ENCODE assay signal across 8 cellular contexts in genomic region chr14:55438066-55438683, GRCh38. TPM values are rescaled to one million over a fixed set of nuclear protein-coding genes. Genes with fewer than 3 reads are reported as not detected.
DNase-seq lines count a peak whose midpoint lies in the region; ATAC-seq, FAIRE-seq and TF ChIP-seq lines count a peak whose summit lies in the region.

No MANE protein-coding gene starts in this region.

- no peaks in the 10 kb centered on the region for H3K79me2 ChIP-seq in mammary epithelial cell (ENCODE audit: insufficient read depth, low read length)

- no TSS peak for BruUV-seq in mammary epithelial cell (replicated peaks; lab: Mats Ljungman, UMichigan)

- no peaks in the 10 kb centered on the region for H3K27me3 ChIP-seq in mammary epithelial cell (ENCODE audit: insufficient read depth, low read length)

- in situ Hi-C loops in mammary epithelial cell (cut with MboI; ENCODE audit: low sequenced_read_pairs in 2 of 2): loop anchor here (10.0 to 25.0 kb wide), 2 partner anchors 1037 to 1049 kb away; no protein-coding TSS in a partner anchor

- intact Hi-C loops in mammary epithelial cell (cut with micrococcal nuclease): loop anchor here (1.0 to 2.0 kb wide), 4 partner anchors 269 to 1049 kb away; no protein-coding TSS in a partner anchor

- TF ChIP-seq CTCF in D721Med (IDR thresholded peaks at IDR 0.05; ENCODE audit: insufficient read depth, missing control alignments) (peak; percentile 67), mammary epithelial cell (conservative IDR thresholded peaks at IDR 0.05 in 1 of 2, IDR thresholded peaks at IDR 0.05 in 1 of 2; ENCODE audit: extremely low read depth in 1 of 2, insufficient read depth in 1 of 2, low read depth in 1 of 2, low read length in 2 of 2) (peak; percentile 67 to 70)

- H4K20me1 ChIP-seq in mammary epithelial cell (ENCODE audit: insufficient read depth, low read length): no peaks in the 10 kb centered on the region

- H3K4me3 ChIP-seq in mammary epithelial cell (replicated peaks in 1 of 3; ENCODE audit: insufficient read depth in 1 of 3, low read depth in 2 of 3, low read length in 3 of 3): no peak overlapping the region

- no peaks in the 10 kb centered on the region for H3K4me1 ChIP-seq in mammary epithelial cell (ENCODE audit: insufficient read depth, low read length)

- 40% methylated on average over 10 of the region's 10 CpGs for WGBS in mammary epithelial cell (ENCODE audit: low coverage, missing lambda C conversion rate)

- dilution Hi-C loops in mammary epithelial cell (cut with HindIII; ENCODE audit: low sequenced_read_pairs): no loop called here

- H3K36me3 ChIP-seq in mammary epithelial cell (ENCODE audit: insufficient read depth, low read length): no peaks in the 10 kb centered on the region

- H3K9me3 ChIP-seq in mammary epithelial cell (replicated peaks; ENCODE audit: insufficient read depth, low read length): no peaks in the 10 kb centered on the region

- DNase-seq in D721Med (ENCODE audit: insufficient read length, low spot score): no peak
- peak; percentile 43 to 84 for DNase-seq in NCI-H526 (lab: John Stamatoyannopoulos, UW)
- peak; percentile 42 for DNase-seq in mammary epithelial cell
- DNase-seq in lung microvascular endothelial cell (ENCODE audit: low read depth in 2 of 2): peak; percentile 77 to 83
- DNase-seq in superior temporal gyrus (ENCODE audit: extremely low spot score): no peak
- no peak for DNase-seq in C1 segment of cervical spinal cord (lab: John Stamatoyannopoulos, UW)

- ATAC-seq in HG02852 (IDR thresholded peaks at IDR 0.05; ENCODE audit: unreplicated experiment) (peak; percentile 51), GM19463 (IDR thresholded peaks at IDR 0.05; ENCODE audit: unreplicated experiment) (no peak)

- no peak overlapping the region for H3K9ac ChIP-seq in mammary epithelial cell (ENCODE audit: insufficient read depth, low read length)

- no peak overlapping the region for H3K4me2 ChIP-seq in mammary epithelial cell (ENCODE audit: insufficient read depth, low read depth, low read length)

- H2AFZ ChIP-seq in mammary epithelial cell (ENCODE audit: low read depth, low read length): no peak overlapping the region

- H3K27ac ChIP-seq in mammary epithelial cell (ENCODE audit: insufficient read depth, low read depth, low read length): no peak overlapping the region

- FAIRE-seq in D721Med (lab: Jason Lieb, UNC): no peak

- CTCF ChIA-PET in mammary epithelial cell (lab: Charles Lee; ENCODE audit: low non-redundant PET): interaction anchor here (0.6 to 1.3 kb wide), 4 partner anchors 144 to 1039 kb away, joined by 3 to 16 read pairs (median 6); no protein-coding TSS in a partner anchor

RNA-seq across cellular contexts. Expression of gene TBPL2, which starts 2.2 kb away (rescaled TPM):
- total RNA-seq in mammary epithelial cell (not detected), lung microvascular endothelial cell (not detected in 2 replicates)
- polyA plus RNA-seq in mammary epithelial cell: not detected
- not detected for polyA minus RNA-seq in mammary epithelial cell

RNA-seq across cellular contexts. Expression of gene ATG14, which starts 26.5 kb away (rescaled TPM):
- total RNA-seq in mammary epithelial cell (10 to 100 TPM in 1 of 2 donors, 1 to 10 TPM in 1; 5.6 to 11.2 TPM), lung microvascular endothelial cell (10.5 and 13.1 TPM in 2 replicates)
- polyA plus RNA-seq in mammary epithelial cell: 2.4 TPM
- 6.0 TPM for polyA minus RNA-seq in mammary epithelial cell

Comparison
In these comparisons a context has a peak if more than half of its experiments do, and no peak if none do; other contexts are left out.
1. DNase-seq: peak in NCI-H526 (2 of 2), mammary epithelial cell (single experiment) and lung microvascular endothelial cell (2 of 2); none in D721Med (single experiment), superior temporal gyrus (single experiment) and C1 segment of cervical spinal cord (0 of 14).